ENCODE assay signal across 1 cellular context in genomic region chr5:93422652-93423332, GRCh38.
TF ChIP-seq lines count a peak whose summit lies in the region.

No MANE protein-coding gene starts in this region.

TF ChIP-seq in H1, 55 proteins besides CTCF, POLR2A, EP300 and RAD21:
- TF ChIP-seq ZNF274 (IDR thresholded peaks at IDR 0.05; ENCODE audit: borderline replicate concordance, extremely low read depth, low read length) (no peak), RFX5 (IDR thresholded peaks at IDR 0.05; ENCODE audit: borderline replicate concordance, low read depth, low read length) (no peak), ATF3 (IDR thresholded peaks at IDR 0.05; ENCODE audit: insufficient read depth, low read depth, low read length) (no peak), CBX8 (IDR thresholded peaks at IDR 0.05; ENCODE audit: borderline replicate concordance, low read depth, low read length) (no peak), BCL11A (IDR thresholded peaks at IDR 0.05; ENCODE audit: low read depth in 2 of 2, low read length in 2 of 2) (no peak), RXRA (IDR thresholded peaks at IDR 0.05; ENCODE audit: insufficient read depth, low read depth, low read length) (no peak), EZH2 (IDR thresholded peaks at IDR 0.05; ENCODE audit: low read depth, low read length, severe bottlenecking) (no peak), CBX5 (IDR thresholded peaks at IDR 0.05; ENCODE audit: low read depth, low read length) (no peak)
